In genomic region chr19:1856698-1857603, GRCh38 we compare ENCODE assay signal across 8 cellular contexts. TPM values are rescaled to one million over a fixed set of nuclear protein-coding genes. Genes with fewer than 3 reads are reported as not detected.
DNase-seq lines count a peak whose midpoint lies in the region; ATAC-seq, FAIRE-seq and TF ChIP-seq lines count a peak whose summit lies in the region.

No MANE protein-coding gene starts in this region.

- in situ Hi-C loops in astrocyte of the cerebellum (cut with HindIII; ENCODE audit: low sequenced_read_pairs), result no loop called here

- H2AFZ ChIP-seq in hepatocyte, result no peak overlapping the region

- DNase-seq in AG09309 (ENCODE audit: low read depth), result no peak
- peak; percentile 98 for DNase-seq in H54 (ENCODE audit: insufficient read length, low spot score)
- peak; percentile 93 for DNase-seq in RWPE2 (ENCODE audit: low spot score)
- no peak for DNase-seq in astrocyte of the cerebellum (ENCODE audit: low read depth)
- DNase-seq in hepatocyte (ENCODE audit: low spot score), result peak; percentile 95
- DNase-seq in retina, result peak; percentile 75

- TF ChIP-seq POLR2A in H54 (IDR thresholded peaks at IDR 0.05; ENCODE audit: low read depth, low read length), result no peak

- H3K27me3 ChIP-seq in RWPE2 (ENCODE audit: insufficient read depth, poor library complexity, severe bottlenecking), result no peaks in the 10 kb centered on the region
- H3K27me3 ChIP-seq in hepatocyte, result no peaks in the 10 kb centered on the region

- no peak for TF ChIP-seq CTCF in AG09309 (IDR thresholded peaks at IDR 0.05; ENCODE audit: control insufficient read depth, insufficient read depth, low read depth, low read length, missing control alignments)
- no peak for TF ChIP-seq CTCF in RWPE2 (IDR thresholded peaks at IDR 0.05; ENCODE audit: poor library complexity, severe bottlenecking)
- TF ChIP-seq CTCF in astrocyte of the cerebellum (IDR thresholded peaks at IDR 0.05; ENCODE audit: low read depth, low read length, missing control alignments), result no peak
- TF ChIP-seq CTCF in hepatocyte (IDR thresholded peaks at IDR 0.05; ENCODE audit: poor library complexity), result no peak

- peak overlapping the region; percentile 20 for H3K4me3 ChIP-seq in AG09309 (ENCODE audit: control insufficient read depth, low read depth, low read length)
- H3K4me3 ChIP-seq in RWPE2 (ENCODE audit: severe bottlenecking), result peak overlapping the region; percentile 31
- H3K4me3 ChIP-seq in astrocyte of the cerebellum (ENCODE audit: low read depth, low read length), result peak overlapping the region; percentile 33
- peak overlapping the region; percentile 12 for H3K4me3 ChIP-seq in hepatocyte

- H3K27ac ChIP-seq in RWPE2 (ENCODE audit: poor library complexity, severe bottlenecking), result peak overlapping the region; percentile 82
- H3K27ac ChIP-seq in hepatocyte, result peak overlapping the region; percentile 97

- peaks cover 83% of the 10 kb centered on the region for H3K79me2 ChIP-seq in hepatocyte

- H3K9me2 ChIP-seq in hepatocyte (replicated peaks; ENCODE audit: insufficient read depth), result no peaks in the 10 kb centered on the region

- peak; percentile 33 for FAIRE-seq in H54 (lab: Jason Lieb, UNC)

- peak overlapping the region; percentile 83 for H3K4me2 ChIP-seq in hepatocyte

- ATAC-seq in RWPE2 (ENCODE audit: low read depth) (peak; percentile 68), GM18868 (IDR thresholded peaks at IDR 0.05; ENCODE audit: unreplicated experiment) (no peak), GM21717 (IDR thresholded peaks at IDR 0.05; ENCODE audit: unreplicated experiment) (no peak)

- 36% methylated on average over 34 of the region's 73 CpGs for WGBS in hepatocyte (ENCODE audit: low lambda C conversion rate, missing lambda C conversion rate)

- H3K9me3 ChIP-seq in RWPE2 (ENCODE audit: severe bottlenecking) (no peaks in the 10 kb centered on the region), hepatocyte (ENCODE audit: low read depth) (no peaks in the 10 kb centered on the region)

- H4K20me1 ChIP-seq in hepatocyte (ENCODE audit: insufficient read depth, poor library complexity, severe bottlenecking), result peaks cover 39% of the 10 kb centered on the region

- peaks cover 40% of the 10 kb centered on the region for H3K4me1 ChIP-seq in RWPE2 (ENCODE audit: insufficient read depth, poor library complexity, severe bottlenecking)
- H3K4me1 ChIP-seq in hepatocyte (ENCODE audit: insufficient read depth), result peaks cover 73% of the 10 kb centered on the region

- peaks cover 6% of the 10 kb centered on the region; the same call in 1 of the 2 replicates for H3K36me3 ChIP-seq in RWPE2 (ENCODE audit: low read depth)
- H3K36me3 ChIP-seq in hepatocyte (replicated peaks; ENCODE audit: insufficient read depth, low read depth), result no peaks in the 10 kb centered on the region

RNA-seq across cellular contexts. Expression of gene KLF16, which starts 6.4 kb away (rescaled TPM):
- 3.4 and 6.4 TPM in 2 replicates for total RNA-seq in hepatocyte
- 14.3 and 16.0 TPM in 2 replicates for polyA plus RNA-seq in hepatocyte

RNA-seq across cellular contexts. Expression of gene REXO1, which starts 8.7 kb away (rescaled TPM):
- 13.2 and 13.4 TPM in 2 replicates for total RNA-seq in hepatocyte
- polyA plus RNA-seq in hepatocyte, result 22.8 and 26.2 TPM in 2 replicates

RNA-seq across cellular contexts. Expression of gene ABHD17A, which starts 28.3 kb away (rescaled TPM):
- total RNA-seq in hepatocyte, result 62.5 and 77.5 TPM in 2 replicates
- 99.7 and 102 TPM in 2 replicates for polyA plus RNA-seq in hepatocyte

RNA-seq across cellular contexts. Expression of gene ATP8B3, which starts 44.9 kb away (rescaled TPM):
- 1.4 and 1.7 TPM in 2 replicates for total RNA-seq in hepatocyte
- polyA plus RNA-seq in hepatocyte, result 2.4 and 3.1 TPM in 2 replicates

RNA-seq across cellular contexts. Expression of gene ADAT3, which starts 48.2 kb away (rescaled TPM):
- total RNA-seq in hepatocyte, result 2.4 and 5.3 TPM in 2 replicates
- 11.0 and 11.6 TPM in 2 replicates for polyA plus RNA-seq in hepatocyte

Comparison
In these comparisons a context has a peak if more than half of its experiments do, and no peak if none do; other contexts are left out.
1. DNase-seq: peak in H54 (single experiment), RWPE2 (single experiment), hepatocyte (single experiment) and retina (single experiment); none in AG09309 (single experiment) and astrocyte of the cerebellum (single experiment).
2. Peak in every context shown above with its lines, with median percentiles within 50 percentile points of each other: H3K4me3 ChIP-seq.